In the genomic region with DNA sequence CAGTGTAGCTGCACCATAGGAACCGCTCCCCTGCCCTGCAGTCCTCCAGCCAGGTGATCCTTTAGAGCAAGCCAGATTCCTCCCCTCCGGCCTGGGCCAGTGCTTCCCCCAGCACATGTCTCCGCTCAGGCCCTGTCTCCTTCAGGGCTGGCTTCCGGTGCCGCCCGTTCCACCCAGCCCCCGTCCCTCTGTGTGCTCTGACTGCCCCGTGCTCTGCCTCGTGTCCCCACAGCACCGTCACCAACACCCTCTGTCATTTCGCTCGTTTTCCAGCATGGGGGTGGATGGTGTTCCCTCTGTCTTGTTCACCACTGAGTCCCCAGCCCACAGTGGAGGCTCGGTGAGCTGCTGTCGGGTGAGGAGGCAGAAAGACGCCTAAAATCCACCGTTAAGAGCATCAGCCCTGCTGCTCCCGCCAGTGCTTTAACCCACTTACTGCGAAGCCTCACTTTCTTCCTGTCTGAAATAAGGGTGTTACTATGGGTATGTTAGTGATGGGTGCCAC, we compare ENCODE assay signal across 8 cellular contexts. TPM values are rescaled to one million over a fixed set of nuclear protein-coding genes. Genes with fewer than 3 reads are reported as not detected.
DNase-seq lines count a peak whose midpoint lies in the region; ATAC-seq and TF ChIP-seq lines count a peak whose summit lies in the region.

No MANE protein-coding gene starts in this region.

- no peak for ATAC-seq in HG03025 (IDR thresholded peaks at IDR 0.05; ENCODE audit: low FRiP score, unreplicated experiment)
- ATAC-seq in GM18517 (IDR thresholded peaks at IDR 0.05; ENCODE audit: unreplicated experiment), result no peak

- no peaks in the 10 kb centered on the region for H3K27me3 Mint-ChIP-seq in activated naive CD8-positive, alpha-beta T cell treated with anti-CD3 and anti-CD28 coated beads for 36 hours

- peak overlapping the region; percentile 90 for H3K4me3 Mint-ChIP-seq in activated naive CD8-positive, alpha-beta T cell treated with anti-CD3 and anti-CD28 coated beads for 36 hours

- peak overlapping the region; percentile 100 for H3K27ac Mint-ChIP-seq in activated naive CD8-positive, alpha-beta T cell treated with anti-CD3 and anti-CD28 coated beads for 36 hours

- H3K4me1 Mint-ChIP-seq in activated naive CD8-positive, alpha-beta T cell treated with anti-CD3 and anti-CD28 coated beads for 36 hours, result peaks cover 78% of the 10 kb centered on the region

- peaks cover 32% of the 10 kb centered on the region for H3K36me3 Mint-ChIP-seq in activated naive CD8-positive, alpha-beta T cell treated with anti-CD3 and anti-CD28 coated beads for 36 hours

- POLR2A ChIA-PET in GM10248 (lab: Yijun Ruan, JAX), result no interaction called here

- peak; percentile 61 for DNase-seq in GM10248 (ENCODE audit: extremely low spot score)
- DNase-seq in SHP77 treated with DMSO at 0.1 percent for 48 hours (lab: John Stamatoyannopoulos, UW), result peak; percentile 41
- DNase-seq in activated naive CD8-positive, alpha-beta T cell treated with anti-CD3 and anti-CD28 coated beads for 36 hours, result peak; percentile 76
- DNase-seq in iPS-NIHi11 (ENCODE audit: low spot score), result peak; percentile 46
- DNase-seq in stimulated activated CD4-positive, alpha-beta T cell treated with anti-CD3 and anti-CD28 coated beads, Interleukin-12 subunit alpha, Interleukin-12 subunit beta, amount 100 ng/mL, for 48 hours (ENCODE audit: low read depth in 2 of 3, low spot score in 1 of 3), result peak; percentile 57 to 61 (median 58)
- DNase-seq in NCI-H526 (lab: John Stamatoyannopoulos, UW), result no peak

- H3K9me3 Mint-ChIP-seq in activated naive CD8-positive, alpha-beta T cell treated with anti-CD3 and anti-CD28 coated beads for 36 hours, result no peaks in the 10 kb centered on the region

- no peak for TF ChIP-seq CTCF in GM10248 (IDR thresholded peaks at IDR 0.05; ENCODE audit: control extremely low read depth, extremely low read depth, low read depth, missing control alignments)

- CTCF ChIA-PET in GM10248 (lab: Yijun Ruan, JAX), result interaction anchor here (6.2 kb wide), 1 partner anchor 30 kb away, joined by 31 read pairs; no protein-coding TSS in a partner anchor

RNA-seq across cellular contexts. Expression of a gene that starts 54.5 kb away (rescaled TPM):
- 1 to 10 TPM; 3.0 to 3.1 TPM for total RNA-seq in activated naive CD8-positive, alpha-beta T cell treated with anti-CD3 and anti-CD28 coated beads for 36 hours

RNA-seq across cellular contexts. Expression of a gene that starts 55.2 kb away (rescaled TPM):
- total RNA-seq in activated naive CD8-positive, alpha-beta T cell treated with anti-CD3 and anti-CD28 coated beads for 36 hours, result 100 to 1,000 TPM; 306 to 312 TPM

RNA-seq across cellular contexts. Expression of a gene that starts 55.3 kb away (rescaled TPM):
- total RNA-seq in activated naive CD8-positive, alpha-beta T cell treated with anti-CD3 and anti-CD28 coated beads for 36 hours, result 100 to 1,000 TPM; 196 to 202 TPM

Comparison
In these comparisons a context has a peak if more than half of its experiments do, and no peak if none do; other contexts are left out.
1. DNase-seq: peak in GM10248 (single experiment), SHP77 treated with DMSO at 0.1 percent for 48 hours (single experiment), activated naive CD8-positive, alpha-beta T cell treated with anti-CD3 and anti-CD28 coated beads for 36 hours (single experiment), iPS-NIHi11 (single experiment) and stimulated activated CD4-positive, alpha-beta T cell treated with anti-CD3 and anti-CD28 coated beads, Interleukin-12 subunit alpha, Interleukin-12 subunit beta, amount 100 ng/mL, for 48 hours (3 of 3); none in NCI-H526 (0 of 2).